ENCODE assay signal across 9 cellular contexts in genomic region chr2:64943387-64944150, GRCh38. TPM values are rescaled to one million over a fixed set of nuclear protein-coding genes. Genes with fewer than 3 reads are reported as not detected.
DNase-seq lines count a peak whose midpoint lies in the region; ATAC-seq and TF ChIP-seq lines count a peak whose summit lies in the region.
"Had no signal": no experiment of that assay in that cellular context is flagged by ENCODE, and none has a peak within 500 bp of the region (broad histone marks: within the 10 kb centered on the region; RNA-seq: fewer than 3 reads in every experiment).

No MANE protein-coding gene starts in this region.

- ATAC-seq in RWPE2 (ENCODE audit: low read depth) = peak; percentile 75
- peak; percentile 58 for ATAC-seq in sciatic nerve
- no peak for ATAC-seq in GM19467 (IDR thresholded peaks at IDR 0.05; ENCODE audit: unreplicated experiment)

- H3K27ac ChIP-seq in RWPE2 (ENCODE audit: poor library complexity, severe bottlenecking) (no peak overlapping the region), transverse colon (no peak overlapping the region)

- no peaks in the 10 kb centered on the region for H3K27me3 ChIP-seq in RWPE2 (ENCODE audit: insufficient read depth, poor library complexity, severe bottlenecking)
- H3K27me3 ChIP-seq in transverse colon = no peaks in the 10 kb centered on the region

- H3K4me1 Mint-ChIP-seq in immature natural killer cell = peaks cover 57 to 70% of the 10 kb centered on the region in 2 donors

- peak; percentile 47 for DNase-seq in Daoy (ENCODE audit: low read depth)
- DNase-seq in RWPE2 (ENCODE audit: low spot score) = no peak
- DNase-seq in globus pallidus (ENCODE audit: low spot score) = peak; percentile 83
- DNase-seq in sciatic nerve (ENCODE audit: low spot score) = peak; percentile 66
- DNase-seq in transverse colon = no peak
- no peak for DNase-seq in immature natural killer cell
- DNase-seq in DMS153 treated with DMSO at 0.1 percent for 48 hours (lab: John Stamatoyannopoulos, UW; ENCODE audit: unreplicated experiment) = no peak

- H3K4me1 ChIP-seq in RWPE2 (ENCODE audit: insufficient read depth, poor library complexity, severe bottlenecking) = peaks cover 7% of the 10 kb centered on the region
- H3K4me1 ChIP-seq in transverse colon = peaks cover 0 to 12% (median 1%) of the 10 kb centered on the region in 4 donors

- no peaks in the 10 kb centered on the region for H3K9me3 Mint-ChIP-seq in immature natural killer cell
- H3K9me3 Mint-ChIP-seq: nephron had no signal

- no peak overlapping the region for H3K4me3 ChIP-seq in RWPE2 (ENCODE audit: severe bottlenecking)
- no peak overlapping the region for H3K4me3 ChIP-seq in transverse colon

- TF ChIP-seq EP300 in transverse colon (IDR thresholded peaks at IDR 0.05; ENCODE audit: low read depth) = no peak

- intact Hi-C loops in sciatic nerve (cut with DNase I) = no loop called here
- intact Hi-C loops in transverse colon (cut with DNase I; ENCODE audit: low total_unique reads) = no loop called here

- no peak overlapping the region for H3K27ac Mint-ChIP-seq in immature natural killer cell
- H3K27ac Mint-ChIP-seq: nephron had no signal

- no peaks in the 10 kb centered on the region for H3K36me3 Mint-ChIP-seq in immature natural killer cell

- 69 to 74% methylated on average over 9 to 12 of the region's 12 CpGs for WGBS in transverse colon (ENCODE audit: low coverage in 1 of 2), 2 donors

- H3K4me3 Mint-ChIP-seq in immature natural killer cell = no peak overlapping the region
- H3K4me3 Mint-ChIP-seq: nephron had no signal

- in situ Hi-C loops in transverse colon (cut with MboI; ENCODE audit: low pct_ligation_motif_present in 1 of 4, low pct_unique_long_range_greater_than_20kb in 1 of 4, low sequenced_read_pairs in 3 of 4) = no loop called here

- H3K36me3 ChIP-seq in RWPE2 (ENCODE audit: low read depth) (no peaks in the 10 kb centered on the region), transverse colon (no peaks in the 10 kb centered on the region)

- TF ChIP-seq POLR2A in transverse colon (IDR thresholded peaks at IDR 0.05) = no peak

- no peak for TF ChIP-seq CTCF in RWPE2 (IDR thresholded peaks at IDR 0.05; ENCODE audit: poor library complexity, severe bottlenecking)
- TF ChIP-seq CTCF in transverse colon (IDR thresholded peaks at IDR 0.05) = no peak

- peaks cover 0 to 9% (median 4%) of the 10 kb centered on the region in 3 donors for H3K27me3 Mint-ChIP-seq in immature natural killer cell (ENCODE audit: low read depth in 3 of 3)

- H3K9me3 ChIP-seq in RWPE2 (ENCODE audit: severe bottlenecking) = no peaks in the 10 kb centered on the region
- no peaks in the 10 kb centered on the region for H3K9me3 ChIP-seq in transverse colon

RNA-seq across cellular contexts. Expression of gene SLC1A4, which starts 45.6 kb away (rescaled TPM):
- total RNA-seq in Daoy (2014; rRNA removed; shearing (Covaris generic)) = 13.3 and 14.0 TPM in 2 replicates
- total RNA-seq in sciatic nerve = 14.3 TPM
- 10 to 100 TPM in 1 of 4 donors, 1 to 10 TPM in 3; 5.9 to 18.7 (median 9.1) TPM for total RNA-seq in transverse colon
- polyA plus RNA-seq in immature natural killer cell = 10 to 100 TPM in 1 of 3 donors, 1 to 10 TPM in 2; 7.0 to 10.4 (median 8.2) TPM

Comparison
In these comparisons a context has a peak if more than half of its experiments do, and no peak if none do; other contexts are left out.
1. DNase-seq: peak in Daoy (single experiment), globus pallidus (single experiment) and sciatic nerve (single experiment); none in RWPE2 (single experiment), transverse colon (single experiment), immature natural killer cell (0 of 3) and DMS153 treated with DMSO at 0.1 percent for 48 hours (single experiment).